12 cellular contexts compared by ENCODE assay signal in genomic region chr19:41705393-41706174, GRCh38. TPM values are rescaled to one million over a fixed set of nuclear protein-coding genes. Genes with fewer than 3 reads are reported as not detected.
DNase-seq lines count a peak whose midpoint lies in the region; ATAC-seq and TF ChIP-seq lines count a peak whose summit lies in the region.
"Had no signal": no experiment of that assay in that cellular context is flagged by ENCODE, and none has a peak within 500 bp of the region (broad histone marks: within the 10 kb centered on the region; RNA-seq: fewer than 3 reads in every experiment).

No MANE protein-coding gene starts in this region.

- peaks cover 9% of the 10 kb centered on the region for H3K27me3 Mint-ChIP-seq in activated CD8-positive, alpha-beta T cell treated with anti-CD3 and anti-CD28 coated beads, Interleukin-2, amount 10 ng/mL, durations not matched to agents 7 days and 5 days (ENCODE audit: low read depth)

- peaks cover 2% of the 10 kb centered on the region for H3K4me1 Mint-ChIP-seq in activated CD8-positive, alpha-beta T cell treated with anti-CD3 and anti-CD28 coated beads, Interleukin-2, amount 10 ng/mL, durations not matched to agents 7 days and 5 days (ENCODE audit: low read depth)

- H3K27ac Mint-ChIP-seq in activated CD8-positive, alpha-beta T cell treated with anti-CD3 and anti-CD28 coated beads, Interleukin-2, amount 10 ng/mL, durations not matched to agents 7 days and 5 days = no peak overlapping the region

- CTCF ChIA-PET in activated CD8-positive, alpha-beta T cell treated with anti-CD3 and anti-CD28 coated beads, Interleukin-2, amount 10 ng/mL, durations not matched to agents 7 days and 5 days (lab: Charles Lee) = interaction anchor here (1.0 kb wide), 1 partner anchor 47 kb away, joined by 5 read pairs; no protein-coding TSS in a partner anchor

- ATAC-seq in left ventricle myocardium superior (peak; percentile 25), GM21528 (IDR thresholded peaks at IDR 0.05; ENCODE audit: low FRiP score, unreplicated experiment) (no peak)
- ATAC-seq in activated CD8-positive, alpha-beta T cell treated with anti-CD3 and anti-CD28 coated beads, Interleukin-2, amount 10 ng/mL, durations not matched to agents 7 days and 5 days = no peak
- ATAC-seq: gastrocnemius medialis had no signal

- TF ChIP-seq CTCF in right atrium auricular region (IDR thresholded peaks at IDR 0.05) = no peak

- POLR2A ChIA-PET in activated CD8-positive, alpha-beta T cell treated with anti-CD3 and anti-CD28 coated beads, Interleukin-2, amount 10 ng/mL, durations not matched to agents 7 days and 5 days (lab: Charles Lee) = no interaction called here

- DNase-seq in left ventricle myocardium superior = no peak
- DNase-seq in right atrium auricular region (ENCODE audit: low spot score) = no peak
- DNase-seq in activated CD8-positive, alpha-beta T cell treated with anti-CD3 and anti-CD28 coated beads, Interleukin-2, amount 10 ng/mL, durations not matched to agents 7 days and 5 days = peak; percentile 57
- DNase-seq in iPS-NIHi7 (ENCODE audit: extremely low spot score) = peak; percentile 56
- no peak for DNase-seq in midbrain (lab: John Stamatoyannopoulos, UW)
- DNase-seq in NCI-H748 treated with DMSO at 0.1 percent for 48 hours (lab: John Stamatoyannopoulos, UW) = no peak
- no peak for DNase-seq in OCI-M2 (lab: John Stamatoyannopoulos, UW; ENCODE audit: unreplicated experiment)
- DNase-seq: gastrocnemius medialis, NCI-H1694 treated with DMSO at 0.1 percent for 48 hours, right cardiac atrium had no signal

- H3K27me3 ChIP-seq in right atrium auricular region = peaks cover 0 to 5% of the 10 kb centered on the region in 2 donors

- intact Hi-C loops in left ventricle myocardium superior (cut with micrococcal nuclease) = no loop called here

- H3K27ac ChIP-seq in right atrium auricular region = no peak overlapping the region
- H3K27ac ChIP-seq: BLaER1, gastrocnemius medialis had no signal

- H3K4me1 ChIP-seq in right atrium auricular region = no peaks in the 10 kb centered on the region
- H3K4me1 ChIP-seq: gastrocnemius medialis had no signal

- H3K9me3 ChIP-seq in right atrium auricular region = no peaks in the 10 kb centered on the region
- H3K9me3 ChIP-seq: BLaER1, gastrocnemius medialis had no signal

- no peaks in the 10 kb centered on the region for H3K36me3 ChIP-seq in right atrium auricular region
- H3K36me3 ChIP-seq: BLaER1, gastrocnemius medialis had no signal

- H3K9me3 Mint-ChIP-seq in activated CD8-positive, alpha-beta T cell treated with anti-CD3 and anti-CD28 coated beads, Interleukin-2, amount 10 ng/mL, durations not matched to agents 7 days and 5 days (ENCODE audit: insufficient read depth) = no peaks in the 10 kb centered on the region

- no peak overlapping the region for H3K4me3 ChIP-seq in right atrium auricular region
- H3K4me3 ChIP-seq: BLaER1, gastrocnemius medialis had no signal

- H3K36me3 Mint-ChIP-seq in activated CD8-positive, alpha-beta T cell treated with anti-CD3 and anti-CD28 coated beads, Interleukin-2, amount 10 ng/mL, durations not matched to agents 7 days and 5 days (ENCODE audit: low read depth) = no peaks in the 10 kb centered on the region

- no peak overlapping the region for H3K4me3 Mint-ChIP-seq in activated CD8-positive, alpha-beta T cell treated with anti-CD3 and anti-CD28 coated beads, Interleukin-2, amount 10 ng/mL, durations not matched to agents 7 days and 5 days

RNA-seq across cellular contexts. Expression of gene CEACAM5, which starts 2.8 kb away (rescaled TPM):
- total RNA-seq in left ventricle myocardium superior (not detected), right atrium auricular region (not detected)
- total RNA-seq in activated CD8-positive, alpha-beta T cell treated with anti-CD3 and anti-CD28 coated beads, Interleukin-2, amount 10 ng/mL, durations not matched to agents 7 days and 5 days = not detected
- total RNA-seq: right cardiac atrium had no signal

RNA-seq across cellular contexts. Expression of gene CEACAM7, which starts 17.5 kb away (rescaled TPM):
- total RNA-seq in left ventricle myocardium superior (not detected), right atrium auricular region (not detected)
- not detected for total RNA-seq in activated CD8-positive, alpha-beta T cell treated with anti-CD3 and anti-CD28 coated beads, Interleukin-2, amount 10 ng/mL, durations not matched to agents 7 days and 5 days
- total RNA-seq: right cardiac atrium had no signal

RNA-seq across cellular contexts. Expression of gene CEACAM6, which starts 49.7 kb away (rescaled TPM):
- total RNA-seq in left ventricle myocardium superior (not detected), right atrium auricular region (not detected)
- not detected for total RNA-seq in activated CD8-positive, alpha-beta T cell treated with anti-CD3 and anti-CD28 coated beads, Interleukin-2, amount 10 ng/mL, durations not matched to agents 7 days and 5 days

Comparison
In these comparisons a context has a peak if more than half of its experiments do, and no peak if none do; other contexts are left out.
1. DNase-seq: peak in activated CD8-positive, alpha-beta T cell treated with anti-CD3 and anti-CD28 coated beads, Interleukin-2, amount 10 ng/mL, durations not matched to agents 7 days and 5 days (single experiment) and iPS-NIHi7 (single experiment); none in left ventricle myocardium superior (single experiment), right atrium auricular region (single experiment), midbrain (single experiment), NCI-H748 treated with DMSO at 0.1 percent for 48 hours (single experiment) and OCI-M2 (single experiment).